Comparison of ENCODE assay signal across 8 cellular contexts in genomic region chr5:98905857-98906688, GRCh38. TPM values are rescaled to one million over a fixed set of nuclear protein-coding genes. Genes with fewer than 3 reads are reported as not detected.
DNase-seq lines count a peak whose midpoint lies in the region; TF ChIP-seq lines count a peak whose summit lies in the region.

No MANE protein-coding gene starts in this region.

- H3K23ac ChIP-seq in H9 (ENCODE audit: insufficient read length, low read depth, low read length) (no peak overlapping the region), mesenchymal stem cell (ENCODE audit: low read length in 2 of 2) (no peak overlapping the region)

- H4K20me1 ChIP-seq in H9 (ENCODE audit: control insufficient read depth, insufficient read depth, insufficient read length) = no peaks in the 10 kb centered on the region

- H2BK20ac ChIP-seq in H9 (ENCODE audit: low read depth, low read length, poor library complexity, severe bottlenecking) = no peak overlapping the region

- H3K4me1 Mint-ChIP-seq in H9 = peaks cover 21% of the 10 kb centered on the region in 2 experiments

- H3K9me3 Mint-ChIP-seq in H9 = no peaks in the 10 kb centered on the region

- no peak overlapping the region for H2AK5ac ChIP-seq in H9 (ENCODE audit: insufficient read length, low read length)
- no peak overlapping the region for H2AK5ac ChIP-seq in mesenchymal stem cell (ENCODE audit: low read length, severe bottlenecking)

- H2BK120ac ChIP-seq in H9 (ENCODE audit: low read depth, low read length, poor library complexity, severe bottlenecking) (no peak overlapping the region), mesenchymal stem cell (ENCODE audit: low read depth, low read length) (no peak overlapping the region)

- H3K36me3 ChIP-seq in mesenchymal stem cell (ENCODE audit: control insufficient read depth in 1 of 2, insufficient read depth in 2 of 2, low read depth in 1 of 2, low read length in 2 of 2) = peaks cover 0 to 41% of the 10 kb centered on the region in 2 experiments

- H2BK5ac ChIP-seq in H9 (ENCODE audit: insufficient read length, low read length) (no peak overlapping the region), mesenchymal stem cell (ENCODE audit: low read depth, low read length, poor library complexity, severe bottlenecking) (no peak overlapping the region)

- H3K9ac ChIP-seq in H9 (ENCODE audit: extremely low read depth, insufficient read length, low read length) (no peak overlapping the region), mesenchymal stem cell (ENCODE audit: low read length) (peak overlapping the region; percentile 6)

- peak; percentile 4 to 28 for DNase-seq in SHP77 (lab: John Stamatoyannopoulos, UW)
- no peak for DNase-seq in SHP77 treated with DMSO at 0.1 percent for 48 hours (lab: John Stamatoyannopoulos, UW)
- no peak for DNase-seq in H9
- DNase-seq in NCI-H446 treated with DMSO at 0.1 percent for 48 hours (lab: John Stamatoyannopoulos, UW) = peak; percentile 13
- DNase-seq in cerebellar cortex (ENCODE audit: low spot score) = peak; percentile 76
- peak; percentile 65 for DNase-seq in mesenchymal stem cell
- no peak for DNase-seq in 8988T
- no peak for DNase-seq in stimulated activated CD4-positive, alpha-beta T cell treated with anti-CD3 and anti-CD28 coated beads, Interleukin-1b, Interleukin-23, amount 100 ng/mL, for 48 hours

- no peaks in the 10 kb centered on the region for H3K27me3 ChIP-seq in H9 (ENCODE audit: insufficient read depth, low read length)
- no peaks in the 10 kb centered on the region for H3K27me3 ChIP-seq in mesenchymal stem cell (ENCODE audit: control insufficient read depth in 1 of 2, insufficient read depth in 1 of 2, low read length in 2 of 2)

- no peaks in the 10 kb centered on the region; the same call in 1 of the 2 replicates for H3K79me2 ChIP-seq in H9 (ENCODE audit: insufficient read depth, low read length)

- no peak overlapping the region for H3K4me3 ChIP-seq in mesenchymal stem cell (ENCODE audit: insufficient read depth in 1 of 2, low read depth in 1 of 2, low read length in 2 of 2)

- H3K4me1 ChIP-seq in H9 (ENCODE audit: insufficient read depth, low read length) = no peaks in the 10 kb centered on the region
- H3K4me1 ChIP-seq in mesenchymal stem cell (ENCODE audit: control insufficient read depth, insufficient read depth, low read depth, low read length) = peaks cover 2% of the 10 kb centered on the region

- H4K5ac ChIP-seq in H9 (ENCODE audit: insufficient read length, low read depth, low read length) = no peak overlapping the region

- peak; percentile 76 for TF ChIP-seq CTCF in H9 (conservative IDR thresholded peaks at IDR 0.05)

- H3K18ac ChIP-seq in H9 (ENCODE audit: insufficient read length, low read depth, low read length) (no peak overlapping the region), mesenchymal stem cell (ENCODE audit: low read depth in 1 of 2, low read length in 2 of 2) (no peak overlapping the region)

- no peaks in the 10 kb centered on the region for H3K79me1 ChIP-seq in H9 (ENCODE audit: insufficient read depth, low read depth, low read length, poor library complexity, severe bottlenecking)
- H3K79me1 ChIP-seq in mesenchymal stem cell (replicated peaks; ENCODE audit: low read length, poor library complexity, severe bottlenecking) = peaks cover 2% of the 10 kb centered on the region

- H3K36me3 Mint-ChIP-seq in H9 (ENCODE audit: insufficient read depth in 1 of 3, low read depth in 3 of 3) = peaks cover 12 to 46% (median 26%) of the 10 kb centered on the region in 3 experiments; a peak in 6 of 7 replicates

- no peaks in the 10 kb centered on the region for H3K27me3 Mint-ChIP-seq in H9 (ENCODE audit: low read depth)

- H2BK15ac ChIP-seq in H9 (ENCODE audit: low read depth, low read length) (no peak overlapping the region), mesenchymal stem cell (ENCODE audit: low read depth, poor library complexity, severe bottlenecking) (no peak overlapping the region)

- H3K4me2 ChIP-seq in H9 (ENCODE audit: insufficient read depth, insufficient read length, low read length) (no peak overlapping the region), mesenchymal stem cell (ENCODE audit: low read length, poor library complexity, severe bottlenecking) (no peak overlapping the region)

- no peak overlapping the region for H3K56ac ChIP-seq in H9 (ENCODE audit: insufficient read length, low read depth, low read length)

- no peak overlapping the region for H3K27ac ChIP-seq in H9 (ENCODE audit: insufficient read length, low read depth, low read length)
- no peak overlapping the region for H3K27ac ChIP-seq in mesenchymal stem cell (ENCODE audit: low read length, poor library complexity, severe bottlenecking)

- 0 out of 7 replicates have a peak overlapping the region, but pooled peaks of 1 of the 3 experiments have one; percentile 51 for H3K27ac Mint-ChIP-seq in H9

- H3K4me3 Mint-ChIP-seq in H9 = no peak overlapping the region

- H4K8ac ChIP-seq in H9 (replicated peaks; ENCODE audit: insufficient read length, low read depth, low read length) (no peak overlapping the region), mesenchymal stem cell (ENCODE audit: low read length) (no peak overlapping the region)

- H3K4ac ChIP-seq in H9 (ENCODE audit: low read depth, low read length) (no peak overlapping the region), mesenchymal stem cell (ENCODE audit: low read depth in 1 of 2, low read length in 2 of 2) (no peak overlapping the region)

- no peaks in the 10 kb centered on the region for H3K23me2 ChIP-seq in H9 (ENCODE audit: insufficient read length, low read depth, low read length, poor library complexity, severe bottlenecking)

- WGBS in H9 (ENCODE audit: extremely low coverage, insufficient read length, low lambda C conversion rate) = no CpG with 5 or more reads among the region's 3 CpGs
- WGBS in mesenchymal stem cell = no CpG with 5 or more reads among the region's 3 CpGs

- H2BK12ac ChIP-seq in H9 (ENCODE audit: insufficient read length, low read depth, low read length) (no peak overlapping the region), mesenchymal stem cell (ENCODE audit: low read length in 2 of 2) (no peak overlapping the region)

- H2AFZ ChIP-seq in H9 (ENCODE audit: low read length) (no peak overlapping the region), mesenchymal stem cell (ENCODE audit: low read depth, low read length) (no peak overlapping the region)

- H3K9me3 ChIP-seq in H9 (ENCODE audit: control insufficient read depth, low read depth, low read length) = no peaks in the 10 kb centered on the region
- no peaks in the 10 kb centered on the region for H3K9me3 ChIP-seq in mesenchymal stem cell (ENCODE audit: control insufficient read depth, low read length)

- no peak overlapping the region for H3K14ac ChIP-seq in H9 (ENCODE audit: insufficient read depth, low read length)
- H3K14ac ChIP-seq in mesenchymal stem cell (ENCODE audit: low read length in 2 of 2) = no peak overlapping the region

- H3T11ph ChIP-seq in H9 (ENCODE audit: low read length) = no peak overlapping the region

- H4K91ac ChIP-seq in H9 (ENCODE audit: insufficient read length, low read depth, low read length) (no peak overlapping the region), mesenchymal stem cell (ENCODE audit: low read length) (no peak overlapping the region)

RNA-seq across cellular contexts. Expression of gene CHD1, which starts 22.7 kb away (rescaled TPM):
- total RNA-seq in H9 (2021) = 62.7 and 63.5 TPM in 2 replicates
- polyA plus RNA-seq in mesenchymal stem cell (2013, experiment 1 of 2) = 18.1 TPM
- polyA plus RNA-seq in mesenchymal stem cell (2013, experiment 2 of 2) = 18.2 TPM

Comparison
In these comparisons a context has a peak if more than half of its experiments do, and no peak if none do; other contexts are left out.
1. DNase-seq: peak in SHP77 (2 of 2), NCI-H446 treated with DMSO at 0.1 percent for 48 hours (single experiment), cerebellar cortex (single experiment) and mesenchymal stem cell (single experiment); none in SHP77 treated with DMSO at 0.1 percent for 48 hours (single experiment), H9 (single experiment), 8988T (single experiment) and stimulated activated CD4-positive, alpha-beta T cell treated with anti-CD3 and anti-CD28 coated beads, Interleukin-1b, Interleukin-23, amount 100 ng/mL, for 48 hours (single experiment).